In the genomic region with DNA sequence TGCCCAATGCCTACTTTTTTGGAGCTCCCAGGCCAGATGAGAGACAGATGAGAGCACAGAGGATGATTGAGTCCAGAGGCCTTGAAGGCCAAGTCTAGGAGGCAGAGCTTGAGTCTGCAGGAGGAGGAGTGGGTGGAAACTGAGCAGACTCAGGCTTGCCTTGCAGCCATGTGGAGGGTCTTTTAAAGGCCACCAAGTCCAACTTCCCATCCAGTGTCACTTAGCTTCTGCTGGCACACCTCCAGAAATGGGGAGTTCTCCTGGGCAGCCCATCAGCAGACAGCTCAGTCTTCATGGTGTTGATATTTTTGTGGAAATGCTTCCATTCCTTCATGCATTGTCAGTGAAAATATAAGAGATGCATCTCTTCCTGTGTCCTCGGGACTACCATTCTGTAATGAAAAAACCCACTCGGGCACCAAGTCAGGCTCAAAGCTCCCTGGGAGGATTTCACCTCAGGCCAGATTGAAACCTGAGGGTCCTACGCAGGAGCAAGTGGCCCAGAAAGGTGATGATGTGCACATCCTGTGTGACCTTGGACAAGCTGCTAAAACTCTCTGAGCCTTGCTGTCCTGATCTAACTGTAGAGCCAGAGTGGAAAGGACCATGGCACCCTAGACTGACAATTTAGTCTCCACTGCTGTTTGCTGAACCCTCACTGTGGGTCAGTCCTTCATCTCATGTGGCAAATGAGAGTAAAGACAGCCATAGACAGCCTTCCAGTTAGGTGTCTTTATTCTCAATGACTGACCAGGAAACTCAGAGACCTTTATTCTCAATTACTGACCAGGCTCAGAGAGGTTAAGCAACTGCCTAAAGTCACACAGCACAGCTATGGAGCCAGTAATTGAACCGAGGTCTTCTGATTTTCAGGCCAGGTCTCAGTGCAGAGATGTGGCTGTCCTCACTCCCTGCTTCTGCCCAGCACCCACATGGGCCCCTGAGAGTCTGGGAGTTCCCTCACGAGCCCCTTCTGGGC, we compare ENCODE assay signal across 1 cellular context.
TF ChIP-seq lines count a peak whose summit lies in the region.

No MANE protein-coding gene starts in this region.

TF ChIP-seq in HEK293, 187 proteins besides CTCF, POLR2A, EP300 and RAD21 (continued from another document):
- TF ChIP-seq, protein P1, sequence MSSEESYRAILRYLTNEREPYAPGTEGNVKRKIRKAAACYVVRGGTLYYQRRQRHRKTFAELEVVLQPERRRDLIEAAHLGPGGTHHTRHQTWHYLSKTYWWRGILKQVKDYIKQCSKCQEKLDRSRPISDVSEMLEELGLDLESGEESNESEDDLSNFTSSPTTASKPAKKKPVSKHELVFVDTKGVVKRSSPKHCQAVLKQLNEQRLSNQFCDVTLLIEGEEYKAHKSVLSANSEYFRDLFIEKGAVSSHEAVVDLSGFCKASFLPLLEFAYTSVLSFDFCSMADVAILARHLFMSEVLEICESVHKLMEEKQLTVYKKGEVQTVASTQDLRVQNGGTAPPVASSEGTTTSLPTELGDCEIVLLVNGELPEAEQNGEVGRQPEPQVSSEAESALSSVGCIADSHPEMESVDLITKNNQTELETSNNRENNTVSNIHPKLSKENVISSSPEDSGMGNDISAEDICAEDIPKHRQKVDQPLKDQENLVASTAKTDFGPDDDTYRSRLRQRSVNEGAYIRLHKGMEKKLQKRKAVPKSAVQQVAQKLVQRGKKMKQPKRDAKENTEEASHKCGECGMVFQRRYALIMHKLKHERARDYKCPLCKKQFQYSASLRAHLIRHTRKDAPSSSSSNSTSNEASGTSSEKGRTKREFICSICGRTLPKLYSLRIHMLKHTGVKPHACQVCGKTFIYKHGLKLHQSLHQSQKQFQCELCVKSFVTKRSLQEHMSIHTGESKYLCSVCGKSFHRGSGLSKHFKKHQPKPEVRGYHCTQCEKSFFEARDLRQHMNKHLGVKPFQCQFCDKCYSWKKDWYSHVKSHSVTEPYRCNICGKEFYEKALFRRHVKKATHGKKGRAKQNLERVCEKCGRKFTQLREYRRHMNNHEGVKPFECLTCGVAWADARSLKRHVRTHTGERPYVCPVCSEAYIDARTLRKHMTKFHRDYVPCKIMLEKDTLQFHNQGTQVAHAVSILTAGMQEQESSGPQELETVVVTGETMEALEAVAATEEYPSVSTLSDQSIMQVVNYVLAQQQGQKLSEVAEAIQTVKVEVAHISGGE (tag by site-specific recombination; conservative IDR thresholded peaks at IDR 0.05; ENCODE audit: low read depth) = no peak
TF ChIP-seq in HEK293: peak in this region for 2.
